In genomic region chr16:46558018-46558417, GRCh38 we compare ENCODE assay signal across 7 cellular contexts.
"Had no signal": no experiment of that assay in that cellular context is flagged by ENCODE, and none has a peak within 500 bp of the region (broad histone marks: within the 10 kb centered on the region; RNA-seq: fewer than 3 reads in every experiment).

No MANE protein-coding gene starts in this region.

- H3K27ac ChIP-seq: HL-60 had no signal

- H3K4me1 ChIP-seq: HAP-1 had no signal

- DNase-seq: GOT3, H7, HFFc6, KG1 had no signal

- H3K4me3 ChIP-seq: HAP-1 had no signal

- H3K36me3 ChIP-seq: HAP-1 had no signal

- ATAC-seq: HCT116 had no signal

- H3K9me3 ChIP-seq: HAP-1 had no signal
